8 cellular contexts compared by ENCODE assay signal in the genomic region with DNA sequence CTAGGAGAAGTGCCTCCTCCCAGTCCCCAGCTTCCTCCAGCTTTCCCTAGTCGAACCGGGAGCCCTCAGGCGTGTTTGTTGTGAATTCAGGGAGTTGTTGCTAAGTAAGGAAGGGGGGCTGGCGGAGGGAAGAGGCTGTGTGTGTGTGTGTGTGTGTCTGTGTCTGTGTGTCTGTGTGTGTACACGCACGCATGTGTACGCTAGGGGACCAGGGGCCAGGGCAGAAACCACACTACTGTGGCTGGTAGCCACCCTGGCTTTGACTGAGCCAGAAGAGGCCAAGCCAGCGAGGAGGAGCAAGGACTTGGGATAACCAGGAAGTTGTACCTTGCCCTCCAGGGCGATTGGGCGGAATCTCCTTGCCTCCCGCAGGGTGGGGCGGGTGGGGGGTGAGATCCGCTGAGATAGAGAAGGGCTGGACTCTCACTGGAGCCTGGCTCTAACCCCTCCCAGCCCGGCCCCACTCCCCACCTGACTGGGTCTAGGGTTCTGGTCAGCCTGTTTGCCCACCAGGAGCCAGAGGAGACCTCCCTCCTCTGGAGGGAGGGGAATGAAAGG. TPM values are rescaled to one million over a fixed set of nuclear protein-coding genes. Genes with fewer than 3 reads are reported as not detected.
DNase-seq lines count a peak whose midpoint lies in the region; ATAC-seq and TF ChIP-seq lines count a peak whose summit lies in the region.

No MANE protein-coding gene starts in this region.

- H3K36me3 ChIP-seq in RWPE2 (ENCODE audit: low read depth), result peaks cover 36% of the 10 kb centered on the region
- peaks cover 0 to 8% of the 10 kb centered on the region in 2 experiments for H3K36me3 ChIP-seq in mesenchymal stem cell (ENCODE audit: control insufficient read depth in 1 of 2, insufficient read depth in 2 of 2, low read depth in 1 of 2, low read length in 2 of 2)
- no peaks in the 10 kb centered on the region for H3K36me3 ChIP-seq in upper lobe of left lung

- H3K27ac ChIP-seq in RWPE2 (ENCODE audit: poor library complexity, severe bottlenecking) (peak overlapping the region; percentile 100), mesenchymal stem cell (ENCODE audit: low read length, poor library complexity, severe bottlenecking) (peak overlapping the region; percentile 97), upper lobe of left lung (peak overlapping the region; percentile 94 to 98 (median 97))

- TF ChIP-seq POLR2A in upper lobe of left lung (IDR thresholded peaks at IDR 0.05), result no peak

- no peaks in the 10 kb centered on the region for H3K27me3 ChIP-seq in RWPE2 (ENCODE audit: insufficient read depth, poor library complexity, severe bottlenecking)
- no peaks in the 10 kb centered on the region for H3K27me3 ChIP-seq in mesenchymal stem cell (ENCODE audit: control insufficient read depth in 1 of 2, insufficient read depth in 1 of 2, low read length in 2 of 2)
- H3K27me3 ChIP-seq in upper lobe of left lung, result no peaks in the 10 kb centered on the region

- H2AFZ ChIP-seq in mesenchymal stem cell (ENCODE audit: low read depth, low read length), result no peak overlapping the region

- H3K9me3 ChIP-seq in RWPE2 (ENCODE audit: severe bottlenecking) (no peaks in the 10 kb centered on the region), mesenchymal stem cell (ENCODE audit: control insufficient read depth, low read length) (no peaks in the 10 kb centered on the region), upper lobe of left lung (no peaks in the 10 kb centered on the region)

- H3K4me1 ChIP-seq in RWPE2 (ENCODE audit: insufficient read depth, poor library complexity, severe bottlenecking) (peaks cover 71% of the 10 kb centered on the region), mesenchymal stem cell (ENCODE audit: control insufficient read depth, insufficient read depth, low read depth, low read length) (peaks cover 90% of the 10 kb centered on the region), upper lobe of left lung (peaks cover 95 to 100% (median 99%) of the 10 kb centered on the region in 4 donors)

- H3K4me2 ChIP-seq in mesenchymal stem cell (ENCODE audit: low read length, poor library complexity, severe bottlenecking), result peak overlapping the region; percentile 79

- intact Hi-C loops in Right ventricle myocardium inferior (cut with DNase I) (no loop called here), cardiac septum (cut with DNase I) (no loop called here)

- peak overlapping the region; percentile 98 for H4K8ac ChIP-seq in mesenchymal stem cell (ENCODE audit: low read length)

- peak overlapping the region; percentile 99 for H4K91ac ChIP-seq in mesenchymal stem cell (ENCODE audit: low read length)

- ATAC-seq in Right ventricle myocardium inferior (peak; percentile 31), RWPE2 (ENCODE audit: low read depth) (peak; percentile 5), upper lobe of left lung (ENCODE audit: low FRiP score in 2 of 2) (peak; percentile 17 to 71), GM18868 (IDR thresholded peaks at IDR 0.05; ENCODE audit: unreplicated experiment) (no peak), GM19452 (IDR thresholded peaks at IDR 0.05; ENCODE audit: unreplicated experiment) (no peak)

- H3K14ac ChIP-seq in mesenchymal stem cell (ENCODE audit: low read length in 2 of 2), result peak overlapping the region in 1 of 2 experiments; percentile 94

- H3K18ac ChIP-seq in mesenchymal stem cell (ENCODE audit: low read depth in 1 of 2, low read length in 2 of 2), result peak overlapping the region; percentile 98 to 99

- H3K23ac ChIP-seq in mesenchymal stem cell (ENCODE audit: low read length in 2 of 2), result peak overlapping the region; percentile 92 to 97

- peak overlapping the region; percentile 98 for H2AK5ac ChIP-seq in mesenchymal stem cell (ENCODE audit: low read length, severe bottlenecking)

- H3K4ac ChIP-seq in mesenchymal stem cell (ENCODE audit: low read depth in 1 of 2, low read length in 2 of 2), result peak overlapping the region; percentile 98

- peak overlapping the region; percentile 97 to 100 for H2BK12ac ChIP-seq in mesenchymal stem cell (ENCODE audit: low read length in 2 of 2)

- no peaks in the 10 kb centered on the region for H3K79me1 ChIP-seq in mesenchymal stem cell (replicated peaks; ENCODE audit: low read length, poor library complexity, severe bottlenecking)

- H2BK5ac ChIP-seq in mesenchymal stem cell (ENCODE audit: low read depth, low read length, poor library complexity, severe bottlenecking), result peak overlapping the region; percentile 99

- TF ChIP-seq EP300 in upper lobe of left lung (IDR thresholded peaks at IDR 0.05), result peak in 1 of 4 donors; percentile 22

- peak overlapping the region; percentile 99 for H2BK120ac ChIP-seq in mesenchymal stem cell (ENCODE audit: low read depth, low read length)

- DNase-seq in Right ventricle myocardium inferior (ENCODE audit: missing footprints), result peak; percentile 87
- no peak for DNase-seq in cardiac septum (ENCODE audit: low spot score)
- peak; percentile 87 for DNase-seq in RWPE2 (ENCODE audit: low spot score)
- DNase-seq in dermis microvascular lymphatic vessel endothelial cell (ENCODE audit: low read depth in 2 of 2), result peak; percentile 70 to 92
- peak; percentile 100 for DNase-seq in mesenchymal stem cell
- DNase-seq in upper lobe of left lung, result peak in 1 of 2 donors; percentile 77

- H2BK15ac ChIP-seq in mesenchymal stem cell (ENCODE audit: low read depth, poor library complexity, severe bottlenecking), result peak overlapping the region; percentile 73

- WGBS in mesenchymal stem cell, result 2% methylated on average over 8 of the region's 14 CpGs
- WGBS in upper lobe of left lung, 2 donors, result 10 to 30% methylated on average over 13 of the region's 14 CpGs

- H3K4me3 ChIP-seq in RWPE2 (ENCODE audit: severe bottlenecking), result peak overlapping the region; percentile 14
- peak overlapping the region in 1 of 2 experiments; percentile 74 for H3K4me3 ChIP-seq in mesenchymal stem cell (ENCODE audit: insufficient read depth in 1 of 2, low read depth in 1 of 2, low read length in 2 of 2)
- peak overlapping the region in 3 of 4 donors; percentile 14 to 89 (median 23) for H3K4me3 ChIP-seq in upper lobe of left lung

- peak overlapping the region; percentile 96 for H3K9ac ChIP-seq in mesenchymal stem cell (ENCODE audit: low read length)

- TF ChIP-seq CTCF in RWPE2 (IDR thresholded peaks at IDR 0.05; ENCODE audit: poor library complexity, severe bottlenecking) (no peak), upper lobe of left lung (IDR thresholded peaks at IDR 0.05) (peak in 1 of 6 experiments; percentile 20)

RNA-seq across cellular contexts. Expression of a gene that starts 7.5 kb away (rescaled TPM):
- total RNA-seq in Right ventricle myocardium inferior (44.5 TPM), cardiac septum (41.4 TPM), dermis microvascular lymphatic vessel endothelial cell (4.5 and 8.2 TPM in 2 replicates), upper lobe of left lung (10 to 100 TPM; 28.7 to 70.2 (median 66.4) TPM)
- 121 TPM for polyA plus RNA-seq in mesenchymal stem cell (2013, experiment 1 of 2)
- 115 TPM for polyA plus RNA-seq in mesenchymal stem cell (2013, experiment 2 of 2)

RNA-seq across cellular contexts. Expression of a gene that starts 34.5 kb away (rescaled TPM):
- total RNA-seq in Right ventricle myocardium inferior (not detected), cardiac septum (not detected), dermis microvascular lymphatic vessel endothelial cell (not detected in 2 replicates), upper lobe of left lung (under 1 TPM in 4 of 6 donors, not detected in 2; under 0.01 to 0.17 (median 0.16) TPM)
- polyA plus RNA-seq in mesenchymal stem cell (2013, experiment 1 of 2), result 0.01 TPM
- polyA plus RNA-seq in mesenchymal stem cell (2013, experiment 2 of 2), result 0.01 TPM

RNA-seq across cellular contexts. Expression of a gene that starts 37.9 kb away (rescaled TPM):
- total RNA-seq in Right ventricle myocardium inferior (not detected), cardiac septum (not detected), dermis microvascular lymphatic vessel endothelial cell (not detected in 2 replicates), upper lobe of left lung (not detected)
- polyA plus RNA-seq in mesenchymal stem cell (2013, experiment 1 of 2), result 0.04 TPM
- not detected for polyA plus RNA-seq in mesenchymal stem cell (2013, experiment 2 of 2)

RNA-seq across cellular contexts. Expression of a gene that starts 53.4 kb away (rescaled TPM):
- total RNA-seq in Right ventricle myocardium inferior, result not detected
- total RNA-seq in cardiac septum, result not detected
- total RNA-seq in dermis microvascular lymphatic vessel endothelial cell, result not detected in 2 replicates
- not detected for polyA plus RNA-seq in mesenchymal stem cell (2013, experiment 1 of 2)
- polyA plus RNA-seq in mesenchymal stem cell (2013, experiment 2 of 2), result not detected
- total RNA-seq in upper lobe of left lung, result not detected

Comparison
In these comparisons a context has a peak if more than half of its experiments do, and no peak if none do; other contexts are left out.
1. ATAC-seq: peak in Right ventricle myocardium inferior (single experiment), RWPE2 (single experiment) and upper lobe of left lung (2 of 2); none in GM18868 (single experiment) and GM19452 (single experiment).
2. Peak in every context shown above with its lines, with median percentiles within 50 percentile points of each other: H3K27ac ChIP-seq.